8 cellular contexts compared by ENCODE assay signal in genomic region chr10:79399242-79399831, GRCh38. TPM values are rescaled to one million over a fixed set of nuclear protein-coding genes. Genes with fewer than 3 reads are reported as not detected.
DNase-seq lines count a peak whose midpoint lies in the region; ATAC-seq and TF ChIP-seq lines count a peak whose summit lies in the region.

No MANE protein-coding gene starts in this region.

- no peaks in the 10 kb centered on the region for H3K9me3 ChIP-seq in right atrium auricular region

- peaks cover under 1% of the 10 kb centered on the region for H3K36me3 ChIP-seq in right atrium auricular region

- H3K27me3 ChIP-seq in right atrium auricular region: no peaks in the 10 kb centered on the region

- H3K4me3 ChIP-seq in right atrium auricular region: peak overlapping the region in 1 of 2 donors; percentile 18

- no peaks in the 10 kb centered on the region for H3K4me1 ChIP-seq in right atrium auricular region

- no peak for ATAC-seq in HG02623 (IDR thresholded peaks at IDR 0.05; ENCODE audit: unreplicated experiment)
- no peak for ATAC-seq in GM21737 (IDR thresholded peaks at IDR 0.05; ENCODE audit: unreplicated experiment)

- DNase-seq in HS-27A (ENCODE audit: low read depth) (peak; percentile 55), anterior cingulate cortex (lab: John Stamatoyannopoulos, UW) (peak in 51 of 58 donors; percentile 34 to 90 (median 67)), right atrium auricular region (ENCODE audit: low spot score) (peak; percentile 93), renal cortical epithelial cell (ENCODE audit: low read depth) (peak; percentile 93), GM10266 (ENCODE audit: extremely low spot score) (no peak), NCI-H1694 (lab: John Stamatoyannopoulos, UW) (no peak)

- TF ChIP-seq CTCF in right atrium auricular region (IDR thresholded peaks at IDR 0.05) (no peak), GM10266 (IDR thresholded peaks at IDR 0.05; ENCODE audit: control insufficient read depth, insufficient read depth, low read depth, missing control alignments) (no peak)

- peak overlapping the region; percentile 86 to 94 for H3K27ac ChIP-seq in right atrium auricular region

RNA-seq across cellular contexts. Expression of gene ZCCHC24, which starts 46.1 kb away (rescaled TPM):
- total RNA-seq in right atrium auricular region (10 to 100 TPM; 45.6 to 85.9 TPM), renal cortical epithelial cell (0.87 and 6.3 TPM in 2 replicates)

RNA-seq across cellular contexts. Expression of gene PPIF, which starts 52.1 kb away (rescaled TPM):
- total RNA-seq in right atrium auricular region (10 to 100 TPM; 63.0 to 87.6 TPM), renal cortical epithelial cell (48.6 and 58.7 TPM in 2 replicates)

Comparison
In these comparisons a context has a peak if more than half of its experiments do, and no peak if none do; other contexts are left out.
1. DNase-seq: peak in HS-27A (single experiment), anterior cingulate cortex (51 of 58), right atrium auricular region (single experiment) and renal cortical epithelial cell (single experiment); none in GM10266 (single experiment) and NCI-H1694 (single experiment).